In the genomic region with DNA sequence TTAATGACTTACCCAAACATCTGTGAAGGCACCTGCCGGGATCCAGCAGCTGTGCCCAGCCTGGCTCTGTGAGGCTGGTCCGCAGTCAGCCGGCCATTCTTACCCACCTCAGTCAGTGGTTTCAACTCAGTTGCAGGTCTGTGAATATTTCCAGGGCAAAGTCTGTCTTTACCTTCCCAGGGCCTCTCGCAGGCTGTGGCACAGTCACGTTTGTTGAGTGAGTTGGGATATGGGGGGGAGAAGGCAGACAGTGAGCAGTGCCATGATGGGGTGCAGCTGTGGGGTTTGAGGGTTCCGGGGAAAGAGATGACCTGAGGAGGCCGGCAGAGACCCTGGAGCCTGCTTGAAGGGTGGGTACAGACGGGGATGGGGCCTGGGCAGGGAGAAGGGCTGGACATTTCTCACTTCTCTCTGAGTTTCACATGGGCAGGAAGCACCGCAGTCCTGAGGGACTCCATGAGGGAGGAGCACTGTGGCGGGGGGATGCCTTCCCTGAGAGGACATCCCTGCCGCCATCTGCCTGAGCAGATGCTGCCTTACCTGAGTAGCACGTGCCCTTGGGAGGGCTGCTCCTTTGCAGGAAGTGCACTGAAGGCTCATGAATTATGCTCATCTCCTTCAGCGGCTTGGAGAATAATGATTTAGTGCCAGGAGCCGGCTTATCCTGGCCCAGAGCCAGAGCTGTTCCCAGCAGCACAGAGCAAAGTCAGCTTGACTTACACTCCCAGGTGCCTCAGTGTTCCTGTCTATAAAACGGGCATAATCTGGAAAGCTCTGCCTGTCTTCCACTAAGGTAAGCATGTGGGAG, we compare ENCODE assay signal across 17 cellular contexts. TPM values are rescaled to one million over a fixed set of nuclear protein-coding genes. Genes with fewer than 3 reads are reported as not detected.
DNase-seq lines count a peak whose midpoint lies in the region; ATAC-seq, FAIRE-seq and TF ChIP-seq lines count a peak whose summit lies in the region.
"Had no signal": no experiment of that assay in that cellular context is flagged by ENCODE, and none has a peak within 500 bp of the region (broad histone marks: within the 10 kb centered on the region; RNA-seq: fewer than 3 reads in every experiment).

No MANE protein-coding gene starts in this region.

- H3K4me1 ChIP-seq in A673 (ENCODE audit: insufficient read depth, low read length, poor library complexity, severe bottlenecking) (peaks cover 4% of the 10 kb centered on the region), K562 (replicated peaks in 1 of 2; ENCODE audit: control insufficient read depth in 2 of 2, insufficient read depth in 2 of 2, low read length in 2 of 2) (peaks cover 6 to 14% of the 10 kb centered on the region in 2 experiments; a peak in 3 of 5 replicates)

- H3K27ac ChIP-seq in A673 (ENCODE audit: low read depth, low read length, poor library complexity, severe bottlenecking) (no peak overlapping the region), K562 (ENCODE audit: extremely low read depth, low read depth, low read length) (no peak overlapping the region)
- H3K27ac ChIP-seq: brain microvascular endothelial cell, gastroesophageal sphincter, ovary had no signal

- H3K9me3 ChIP-seq in A673 (ENCODE audit: low read depth, low read length, poor library complexity, severe bottlenecking) (no peaks in the 10 kb centered on the region), K562 (replicated peaks; ENCODE audit: control insufficient read depth, insufficient read depth, low read depth, low read length) (peaks cover 7% of the 10 kb centered on the region; the same call in 1 of the 2 replicates)
- H3K9me3 ChIP-seq: gastroesophageal sphincter, ovary had no signal

- in situ Hi-C loops in G401 (cut with HindIII; ENCODE audit: low sequenced_read_pairs) (no loop called here), K562 (cut with MboI) (no loop called here)

- no peak for TF ChIP-seq POLR2A in K562 (conservative IDR thresholded peaks at IDR 0.05)

- ATAC-seq in K562 (no peak; the same call in 2 of the 3 replicates), left colon (peak; percentile 44), GM21367 (IDR thresholded peaks at IDR 0.05; ENCODE audit: unreplicated experiment) (no peak)
- ATAC-seq: gastroesophageal sphincter, PC-3, SK-N-SH treated with all-trans-retinoic acid at 6 μM for 48 hours had no signal

- peak overlapping the region in 1 of 2 experiments; percentile 64; a peak in 2 of 4 replicates for H3K9ac ChIP-seq in K562 (ENCODE audit: insufficient read depth in 1 of 2, low read depth in 2 of 2, low read length in 2 of 2)

- no peak for TF ChIP-seq RAD21 in K562 (CRISPR knock-in tag; conservative IDR thresholded peaks at IDR 0.05 in 1 of 2, IDR thresholded peaks at IDR 0.05 in 1 of 2)

- BruUV-seq in A673 (replicated peaks; lab: Mats Ljungman, UMichigan) (no TSS peak), K562 (replicated peaks; lab: Mats Ljungman, UMichigan) (no TSS peak)

- H3K4me3 ChIP-seq in A673 (ENCODE audit: low read depth, low read length, poor library complexity, severe bottlenecking) (no peak overlapping the region), K562 (no peak overlapping the region)
- H3K4me3 ChIP-seq: gastroesophageal sphincter, GM12878, ovary, skin epidermis had no signal

- TF ChIP-seq CTCF in A673 (conservative IDR thresholded peaks at IDR 0.05; ENCODE audit: low read depth, low read length) = no peak
- no peak for TF ChIP-seq CTCF in K562 (IDR thresholded peaks at IDR 0.05 in 2 of 3, conservative IDR thresholded peaks at IDR 0.05 in 1 of 3; ENCODE audit: insufficient read depth in 2 of 3, low read depth in 1 of 3, low read length in 3 of 3)

- no peak overlapping the region for H3K4me2 ChIP-seq in K562 (ENCODE audit: insufficient read depth, low read length)

- CTCF ChIA-PET in A673 (lab: Charles Lee) = no interaction called here
- CTCF ChIA-PET in K562 (lab: Yijun Ruan, JAX; ENCODE audit: low intra/inter-chr PET ratio) = no interaction called here

- intact Hi-C loops in A673 (cut with micrococcal nuclease; ENCODE audit: unreplicated experiment) = no loop called here
- intact Hi-C loops in K562 (cut with micrococcal nuclease) = no loop called here
- intact Hi-C loops in left colon (cut with DNase I, micrococcal nuclease) = no loop called here

- H3K27me3 ChIP-seq in A673 (replicated peaks; ENCODE audit: insufficient read depth, low read depth, low read length, poor library complexity) (no peaks in the 10 kb centered on the region), K562 (ENCODE audit: control insufficient read depth in 2 of 2, insufficient read depth in 2 of 2, low read length in 2 of 2) (no peaks in the 10 kb centered on the region)
- H3K27me3 ChIP-seq: brain microvascular endothelial cell, gastroesophageal sphincter, ovary had no signal

- FAIRE-seq in K562 (lab: Jason Lieb, UNC) (no peak), HTR-8/SVneo (lab: Jason Lieb, UNC) (no peak), GM19239 (lab: Jason Lieb, UNC) (no peak)
- FAIRE-seq: GM12878 had no signal

- H3K36me3 ChIP-seq in A673 (ENCODE audit: insufficient read depth, low read length, poor library complexity, severe bottlenecking) (no peaks in the 10 kb centered on the region), K562 (ENCODE audit: control insufficient read depth, insufficient read depth, low read length) (no peaks in the 10 kb centered on the region; the same call in 2 of the 3 replicates)
- H3K36me3 ChIP-seq: gastroesophageal sphincter, ovary had no signal

- POLR2A ChIA-PET in A673 (lab: Charles Lee; ENCODE audit: low non-redundant PET) = no interaction called here
- POLR2A ChIA-PET in K562 (lab: Yijun Ruan, JAX) = interaction anchor here (1.0 to 1.9 kb wide), 4 partner anchors 8 to 15 kb away, joined by 3 to 5 read pairs (median 4); no protein-coding TSS in a partner anchor

- 67% methylated on average over 15 of the region's 15 CpGs for WGBS in K562 (ENCODE audit: insufficient coverage, low coverage, missing lambda C conversion rate)

- no peak for TF ChIP-seq EP300 in K562 (IDR thresholded peaks at IDR 0.05; ENCODE audit: low read length)

- DNase-seq in A673 (ENCODE audit: low spot score) (peak; percentile 42), G401 (ENCODE audit: low spot score) (peak; percentile 21), K562 (ENCODE audit: extremely low read depth in 1 of 4, low spot score in 3 of 4) (no peak), left colon (no peak), HTR-8/SVneo (ENCODE audit: insufficient read length, low spot score) (no peak), GM19239 (ENCODE audit: insufficient read length, low spot score) (no peak)
- no peak for DNase-seq in activated CD4-positive, CD25-positive, alpha-beta regulatory T cell (lab: John Stamatoyannopoulos, UW)
- DNase-seq: activated naive CD4-positive, alpha-beta T cell; AML-193; brain microvascular endothelial cell; ovary; PC-3 had no signal

- peaks cover 6% of the 10 kb centered on the region for H3K9me1 ChIP-seq in K562 (ENCODE audit: control insufficient read depth, insufficient read depth, low read length)

- H4K20me1 ChIP-seq in K562 (replicated peaks; ENCODE audit: control insufficient read depth, insufficient read depth, low read length) = peaks cover 17% of the 10 kb centered on the region; the same call in 1 of the 2 replicates

- no peak overlapping the region for H2AFZ ChIP-seq in K562 (ENCODE audit: low read depth, low read length)

- peaks cover 54% of the 10 kb centered on the region for H3K79me2 ChIP-seq in K562 (ENCODE audit: control insufficient read depth, insufficient read depth, low read length)

TF ChIP-seq in K562, 482 proteins besides CTCF, POLR2A, EP300 and RAD21 (continues in another document):
- TF ChIP-seq NFIC (IDR thresholded peaks at IDR 0.05) (peak; percentile 78), NFXL1 (CRISPR knock-in tag; IDR thresholded peaks at IDR 0.05) (no peak), CBX1 (IDR thresholded peaks at IDR 0.05; ENCODE audit: low read depth) (peak; percentile 40; the same call in 1 of the 2 replicates), KDM1A (IDR thresholded peaks at IDR 0.05) (peak in 1 of 2 experiments; percentile 70; a peak in 3 of 4 replicates), HDAC2 (IDR thresholded peaks at IDR 0.05) (peak; percentile 48; the same call in 1 of the 2 replicates)
- TF ChIP-seq, protein P1, sequence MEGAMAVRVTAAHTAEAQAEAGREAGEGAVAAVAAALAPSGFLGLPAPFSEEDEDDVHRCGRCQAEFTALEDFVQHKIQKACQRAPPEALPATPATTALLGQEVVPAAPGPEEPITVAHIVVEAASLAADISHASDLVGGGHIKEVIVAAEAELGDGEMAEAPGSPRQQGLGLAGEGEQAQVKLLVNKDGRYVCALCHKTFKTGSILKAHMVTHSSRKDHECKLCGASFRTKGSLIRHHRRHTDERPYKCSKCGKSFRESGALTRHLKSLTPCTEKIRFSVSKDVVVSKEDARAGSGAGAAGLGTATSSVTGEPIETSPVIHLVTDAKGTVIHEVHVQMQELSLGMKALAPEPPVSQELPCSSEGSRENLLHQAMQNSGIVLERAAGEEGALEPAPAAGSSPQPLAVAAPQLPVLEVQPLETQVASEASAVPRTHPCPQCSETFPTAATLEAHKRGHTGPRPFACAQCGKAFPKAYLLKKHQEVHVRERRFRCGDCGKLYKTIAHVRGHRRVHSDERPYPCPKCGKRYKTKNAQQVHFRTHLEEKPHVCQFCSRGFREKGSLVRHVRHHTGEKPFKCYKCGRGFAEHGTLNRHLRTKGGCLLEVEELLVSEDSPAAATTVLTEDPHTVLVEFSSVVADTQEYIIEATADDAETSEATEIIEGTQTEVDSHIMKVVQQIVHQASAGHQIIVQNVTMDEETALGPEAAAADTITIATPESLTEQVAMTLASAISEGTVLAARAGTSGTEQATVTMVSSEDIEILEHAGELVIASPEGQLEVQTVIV (CRISPR knock-in tag; IDR thresholded peaks at IDR 0.05; ENCODE audit: borderline replicate concordance) = no peak

RNA-seq across cellular contexts. Expression of a gene that starts 48.1 kb away (rescaled TPM):
- total RNA-seq in A673 (2021) (41.7 and 47.8 TPM in 2 replicates), K562 (2014; rRNA removed) (17.8 and 18.2 TPM in 2 replicates), K562 (2014; rRNA removed; fragmentation: Illumina TruSeq; extraction: Trizol) (14.7 and 18.4 TPM in 2 replicates), K562 (2015; rRNA removed; fragmentation: Illumina TruSeq; extraction: Trizol) (9.6 and 10.9 TPM in 2 replicates), K562 (2021) (48.0 and 51.7 TPM in 2 replicates), left colon (10 to 100 TPM; 19.0 to 29.1 TPM)
- total RNA-seq in G401 (2014; rRNA removed; shearing (Covaris generic)) = 2.7 and 6.0 TPM in 2 replicates
- 221 and 371 TPM in 2 replicates for total RNA-seq in K562 (2011; cell fraction: chromatin; rRNA removed; ENCODE audit: low replicate concordance)
- total RNA-seq in K562 (2011; cell fraction: nucleolus; rRNA removed) = 168 and 203 TPM in 2 replicates
- 226 and 236 TPM in 2 replicates for total RNA-seq in K562 (2011; cell fraction: nucleoplasm; rRNA removed)
- polyA plus RNA-seq in K562 (2011; rRNA removed) (16.4 and 20.2 TPM in 2 replicates), K562 (2014; fragmentation: Illumina TruSeq; extraction: Trizol) (36.9 and 38.0 TPM in 2 replicates), K562 (2014; fragmentation: Nextera tagmentation; extraction: Ambion mirVana) (1 to 10 TPM; 1.4 TPM), K562 (2014; rRNA removed) (29.4 and 33.6 TPM in 2 replicates)
- polyA plus RNA-seq in K562 (2011; cell fraction: cytosol; rRNA removed) = 9.1 and 16.1 TPM in 2 replicates
- polyA plus RNA-seq in K562 (2011; cell fraction: nucleus; rRNA removed) = 52.3 and 120 TPM in 2 replicates
- 27.7 and 56.2 TPM in 2 replicates for polyA plus RNA-seq in K562 (2012)
- 19.1 and 30.3 TPM in 2 replicates for polyA minus RNA-seq in K562 (2011; rRNA and poly(A)+ RNA removed)
- 12.2 and 19.3 TPM in 2 replicates for polyA minus RNA-seq in K562 (2011; cell fraction: cytosol; rRNA and poly(A)+ RNA removed)
- polyA minus RNA-seq in K562 (2011; cell fraction: nucleus; rRNA and poly(A)+ RNA removed) = 31.8 and 39.9 TPM in 2 replicates

Comparison
In these comparisons a context has a peak if more than half of its experiments do, and no peak if none do; other contexts are left out.
1. DNase-seq: peak in A673 (single experiment) and G401 (single experiment); none in K562 (0 of 4), left colon (0 of 2), activated CD4-positive, CD25-positive, alpha-beta regulatory T cell (0 of 4), HTR-8/SVneo (single experiment) and GM19239 (single experiment).